Comparison of ENCODE assay signal across 1 cellular context in genomic region chr6:147381734-147382133, GRCh38.
TF ChIP-seq lines count a peak whose summit lies in the region.

No MANE protein-coding gene starts in this region.

TF ChIP-seq in IMR-90, 13 proteins besides CTCF, POLR2A, EP300 and RAD21:
- no peak for TF ChIP-seq BHLHE40 (IDR thresholded peaks at IDR 0.05; ENCODE audit: low read depth, low read length)
- no peak for TF ChIP-seq MAZ (IDR thresholded peaks at IDR 0.05; ENCODE audit: borderline replicate concordance, low read depth, low read length)
- TF ChIP-seq ELK1 (IDR thresholded peaks at IDR 0.05; ENCODE audit: borderline replicate concordance, low read depth, low read length), result no peak
- TF ChIP-seq MXI1 (IDR thresholded peaks at IDR 0.05; ENCODE audit: borderline replicate concordance, low read depth, low read length), result no peak
- TF ChIP-seq CHD1 (IDR thresholded peaks at IDR 0.05; ENCODE audit: low read depth, low read length), result no peak
- no peak for TF ChIP-seq NFE2L2 (IDR thresholded peaks at IDR 0.05; ENCODE audit: low read depth, low read length)
- no peak for TF ChIP-seq CEBPB (IDR thresholded peaks at IDR 0.05; ENCODE audit: low read depth, low read length)
- TF ChIP-seq RCOR1 (IDR thresholded peaks at IDR 0.05; ENCODE audit: insufficient replicate concordance, low read length), result no peak
- no peak for TF ChIP-seq MAFK (IDR thresholded peaks at IDR 0.05; ENCODE audit: low read depth, low read length)
- TF ChIP-seq FOS (IDR thresholded peaks at IDR 0.05; ENCODE audit: low read depth, low read length), result no peak
- TF ChIP-seq RFX5 (IDR thresholded peaks at IDR 0.05; ENCODE audit: low read depth, low read length), result no peak
- no peak for TF ChIP-seq SMC3 (IDR thresholded peaks at IDR 0.05; ENCODE audit: low read depth, low read length)
- TF ChIP-seq USF2 (IDR thresholded peaks at IDR 0.05; ENCODE audit: low read depth, low read length), result no peak
TF ChIP-seq in IMR-90: peak in this region for 0.
